11 cellular contexts compared by ENCODE assay signal in the genomic region with DNA sequence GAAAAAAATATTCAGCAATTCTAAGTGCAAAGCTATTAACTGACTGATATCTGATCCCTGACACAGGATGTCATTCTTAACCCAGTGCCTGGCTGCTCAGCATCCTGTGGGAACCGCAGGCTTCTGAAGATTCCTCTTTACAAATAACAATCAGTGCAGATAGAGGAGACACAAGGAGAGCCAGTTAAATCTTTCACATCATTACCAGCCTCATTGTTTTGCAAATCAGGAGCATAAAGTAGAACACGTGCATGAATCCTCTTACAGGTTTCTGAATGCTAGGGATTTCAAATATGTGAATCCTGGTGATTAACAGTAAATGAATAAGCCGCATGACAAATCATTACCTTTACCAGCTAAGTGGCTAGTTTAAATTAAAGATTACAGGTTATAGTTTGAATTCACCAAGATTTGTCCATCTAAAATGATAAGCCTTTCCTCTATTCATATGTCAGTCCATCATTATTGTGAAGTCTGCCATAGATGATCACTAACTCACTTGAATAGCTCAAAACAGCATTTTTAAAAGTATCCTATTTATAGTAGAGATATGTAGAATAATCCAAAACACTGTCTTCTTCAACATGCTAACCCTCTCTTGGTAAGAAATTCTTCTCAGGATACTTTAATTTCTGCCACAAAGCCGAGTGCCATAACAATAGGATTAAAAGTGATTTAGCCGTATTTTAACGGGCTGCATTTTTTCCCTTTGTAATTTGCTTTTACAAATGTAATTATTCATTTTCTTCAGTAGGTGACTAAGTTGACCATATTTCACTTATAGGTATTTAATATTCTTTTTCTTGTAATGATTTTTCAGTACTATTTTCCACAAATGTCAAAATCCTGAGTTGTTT.
DNase-seq lines count a peak whose midpoint lies in the region; ATAC-seq and TF ChIP-seq lines count a peak whose summit lies in the region.
"Had no signal": no experiment of that assay in that cellular context is flagged by ENCODE, and none has a peak within 500 bp of the region (broad histone marks: within the 10 kb centered on the region; RNA-seq: fewer than 3 reads in every experiment).

No MANE protein-coding gene starts in this region.

- H3K36me3 ChIP-seq in A673 (ENCODE audit: insufficient read depth, low read length, poor library complexity, severe bottlenecking), result no peaks in the 10 kb centered on the region
- no peaks in the 10 kb centered on the region for H3K36me3 ChIP-seq in HUES6 (ENCODE audit: control insufficient read depth, insufficient read depth, low read length)
- no peaks in the 10 kb centered on the region for H3K36me3 ChIP-seq in brain microvascular endothelial cell (replicated peaks)
- no peaks in the 10 kb centered on the region for H3K36me3 ChIP-seq in kidney epithelial cell (ENCODE audit: control insufficient read depth, insufficient read depth, low read length)

- no peak overlapping the region for H3K4me3 ChIP-seq in A673 (ENCODE audit: low read depth, low read length, poor library complexity, severe bottlenecking)
- peak overlapping the region; percentile 24 for H3K4me3 ChIP-seq in HUES6 (ENCODE audit: low read depth, low read length)
- H3K4me3 ChIP-seq in brain microvascular endothelial cell (ENCODE audit: low read depth, low read length), result no peak overlapping the region
- no peak overlapping the region for H3K4me3 ChIP-seq in kidney epithelial cell (ENCODE audit: low read depth, low read length)
- H3K4me3 ChIP-seq: lung had no signal

- CTCF ChIA-PET in A673 (lab: Charles Lee) (no interaction called here), HEK293T (lab: Yijun Ruan, JAX) (no interaction called here)

- peak overlapping the region; percentile 4 for H3K9ac ChIP-seq in HUES6 (ENCODE audit: low read length)

- H3K27me3 ChIP-seq in A673 (replicated peaks; ENCODE audit: insufficient read depth, low read depth, low read length, poor library complexity) (no peaks in the 10 kb centered on the region), HUES6 (ENCODE audit: control insufficient read depth, insufficient read depth, low read length) (no peaks in the 10 kb centered on the region), brain microvascular endothelial cell (replicated peaks) (no peaks in the 10 kb centered on the region), kidney epithelial cell (ENCODE audit: control insufficient read depth, insufficient read depth, low read length) (no peaks in the 10 kb centered on the region)

- intact Hi-C loops in A673 (cut with micrococcal nuclease; ENCODE audit: unreplicated experiment), result no loop called here

- H3K27ac ChIP-seq in A673 (ENCODE audit: low read depth, low read length, poor library complexity, severe bottlenecking), result no peak overlapping the region
- peak overlapping the region; percentile 86 for H3K27ac ChIP-seq in HUES6 (ENCODE audit: low read depth, low read length)
- H3K27ac ChIP-seq in brain microvascular endothelial cell, result peak overlapping the region; percentile 94

- BruUV-seq in A673 (replicated peaks; lab: Mats Ljungman, UMichigan), result no TSS peak

- H3K4me1 ChIP-seq in A673 (ENCODE audit: insufficient read depth, low read length, poor library complexity, severe bottlenecking) (no peaks in the 10 kb centered on the region), HUES6 (ENCODE audit: control insufficient read depth, insufficient read depth, low read length) (peaks cover 40% of the 10 kb centered on the region)

- TF ChIP-seq CTCF in A673 (conservative IDR thresholded peaks at IDR 0.05; ENCODE audit: low read depth, low read length) (no peak), brain microvascular endothelial cell (IDR thresholded peaks at IDR 0.05; ENCODE audit: low read depth, low read length, missing control alignments) (no peak), kidney epithelial cell (IDR thresholded peaks at IDR 0.05; ENCODE audit: insufficient read depth, low read length, poor library complexity, severe bottlenecking) (no peak)

- DNase-seq in A673 (ENCODE audit: low spot score), result peak; percentile 9
- peak; percentile 69 for DNase-seq in brain microvascular endothelial cell
- peak; percentile 41 for DNase-seq in kidney epithelial cell (ENCODE audit: low read depth)
- no peak for DNase-seq in T1000 (lab: John Stamatoyannopoulos, UW)
- no peak for DNase-seq in HEK293T (ENCODE audit: extremely low spot score)
- no peak for DNase-seq in nucleus accumbens (lab: John Stamatoyannopoulos, UW)
- DNase-seq: effector CD8-positive, alpha-beta T cell had no signal

- ATAC-seq in GM21526 (IDR thresholded peaks at IDR 0.05; ENCODE audit: low FRiP score, unreplicated experiment), result no peak
- ATAC-seq: stimulated activated effector memory CD8-positive, alpha-beta T cell treated with anti-CD3 and anti-CD28 coated beads, Interleukin-12 subunit alpha, Interleukin-12 subunit beta, amount 100 ng/mL, for 72 hours had no signal

- in situ Hi-C loops in brain microvascular endothelial cell (cut with HindIII; ENCODE audit: low pct_ligation_motif_present, low sequenced_read_pairs), result no loop called here

- POLR2A ChIA-PET in A673 (lab: Charles Lee; ENCODE audit: low non-redundant PET) (no interaction called here), HEK293T (lab: Yijun Ruan, JAX) (no interaction called here)

- H3K9me3 ChIP-seq in A673 (ENCODE audit: low read depth, low read length, poor library complexity, severe bottlenecking) (no peaks in the 10 kb centered on the region), HUES6 (ENCODE audit: control insufficient read depth, insufficient read depth, low read depth, low read length) (no peaks in the 10 kb centered on the region)

TF ChIP-seq in HEK293T, 16 proteins besides CTCF, POLR2A, EP300 and RAD21:
- TF ChIP-seq NFRKB (IDR thresholded peaks at IDR 0.05) (no peak), SUZ12 (IDR thresholded peaks at IDR 0.05) (no peak), FOXA1 (IDR thresholded peaks at IDR 0.05) (no peak), ARNT (IDR thresholded peaks at IDR 0.05) (no peak), FOXM1 (IDR thresholded peaks at IDR 0.05; ENCODE audit: borderline replicate concordance) (no peak), ELF4 (IDR thresholded peaks at IDR 0.05) (no peak)

Comparison
In these comparisons a context has a peak if more than half of its experiments do, and no peak if none do; other contexts are left out.
1. DNase-seq: peak in A673 (single experiment), brain microvascular endothelial cell (single experiment) and kidney epithelial cell (single experiment); none in T1000 (single experiment), HEK293T (single experiment) and nucleus accumbens (0 of 56).